In genomic region chr3:126098391-126098858, GRCh38 we compare ENCODE assay signal across 32 cellular contexts. TPM values are rescaled to one million over a fixed set of nuclear protein-coding genes. Genes with fewer than 3 reads are reported as not detected.
DNase-seq lines count a peak whose midpoint lies in the region; ATAC-seq, FAIRE-seq and TF ChIP-seq lines count a peak whose summit lies in the region.
"Had no signal": no experiment of that assay in that cellular context is flagged by ENCODE, and none has a peak within 500 bp of the region (broad histone marks: within the 10 kb centered on the region; RNA-seq: fewer than 3 reads in every experiment).

No MANE protein-coding gene starts in this region.

- 50% methylated on average over 1 of the region's 2 CpGs for WGBS in right lobe of liver (ENCODE audit: insufficient coverage, low coverage, low lambda C conversion rate, missing lambda C conversion rate)
- 80% methylated on average over 1 of the region's 2 CpGs for WGBS in HepG2 (ENCODE audit: low lambda C conversion rate)

- H3K27ac ChIP-seq in right lobe of liver: no peak overlapping the region
- no peak overlapping the region for H3K27ac ChIP-seq in HepG2 (ENCODE audit: extremely low read length, insufficient read depth, low read length)
- H3K27ac ChIP-seq: hepatocyte, left ventricle myocardium inferior, Peyer's patch, upper lobe of left lung had no signal

- POLR2A ChIA-PET in HepG2 (lab: Yijun Ruan, JAX): no interaction called here

- ATAC-seq in right lobe of liver (peak in 3 of 4 donors; percentile 24 to 33 (median 29)), HepG2 (no peak)
- ATAC-seq in activated T-cell treated with anti-CD3 and anti-CD28 coated beads, Interleukin-2, amount 50 U/mL, for 72 hours (replicated peaks in 1 of 2): no peak
- ATAC-seq: activated CD4-positive, alpha-beta T cell treated with anti-CD3 and anti-CD28 coated beads for 36 hours; activated CD8-positive, alpha-beta memory T cell treated with anti-CD3 and anti-CD28 coated beads, Interleukin-2, amount 10 ng/mL, durations not matched to agents 7 days and 5 days; CD8-positive, alpha-beta T cell; mucosa of descending colon; T-helper 17 cell had no signal

- TF ChIP-seq RAD21 in HepG2 (CRISPR knock-in tag; IDR thresholded peaks at IDR 0.05): no peak

- FAIRE-seq in HepG2 (lab: Jason Lieb, UNC): no peak

- TF ChIP-seq EP300 in HepG2 (IDR thresholded peaks at IDR 0.05; ENCODE audit: low read depth in 2 of 2, low read length in 2 of 2) (no peak), HepG2 (CRISPR knock-in tag; IDR thresholded peaks at IDR 0.05; ENCODE audit: borderline replicate concordance) (no peak)

- H3K27me3 ChIP-seq in right lobe of liver (no peaks in the 10 kb centered on the region), HepG2 (ENCODE audit: control insufficient read depth in 1 of 2, insufficient read depth in 2 of 2, low read length in 2 of 2) (no peaks in the 10 kb centered on the region; a peak in 1 of 5 replicates)
- H3K27me3 ChIP-seq: hepatocyte, Peyer's patch, upper lobe of left lung had no signal

- H3K4me1 Mint-ChIP-seq in activated CD4-positive, alpha-beta T cell treated with anti-CD3 and anti-CD28 coated beads, Interleukin-2, amount 10 ng/mL, durations not matched to agents 24 days and 14 days: no peaks in the 10 kb centered on the region
- no peaks in the 10 kb centered on the region for H3K4me1 Mint-ChIP-seq in activated T-cell treated with anti-CD3 and anti-CD28 coated beads, Interleukin-2, amount 50 U/mL, for 72 hours (ENCODE audit: low read depth)
- H3K4me1 Mint-ChIP-seq: activated CD4-positive, alpha-beta T cell treated with anti-CD3 and anti-CD28 coated beads for 36 hours; activated naive CD4-positive, alpha-beta T cell treated with anti-CD3 and anti-CD28 coated beads, Interleukin-2, amount 10 ng/mL, durations not matched to agents 7 days and 5 days; immature natural killer cell had no signal

- in situ Hi-C loops in HepG2 (cut with HindIII; ENCODE audit: extremely low pct_ligation_motif_present, low pct_unique_long_range_greater_than_20kb): no loop called here

- H3K4me1 ChIP-seq in right lobe of liver (no peaks in the 10 kb centered on the region), HepG2 (ENCODE audit: insufficient read depth, low read length) (no peaks in the 10 kb centered on the region)
- H3K4me1 ChIP-seq: Peyer's patch, upper lobe of left lung had no signal

- H2AFZ ChIP-seq in HepG2 (ENCODE audit: low read length): no peak overlapping the region
- H2AFZ ChIP-seq: hepatocyte had no signal

- CTCF ChIA-PET in HepG2 (lab: Yijun Ruan, JAX; ENCODE audit: low intra/inter-chr PET ratio, low total read pairs): no interaction called here

- no TSS peak for BruUV-seq in HepG2 (replicated peaks; lab: Mats Ljungman, UMichigan)

- H3K4me2 ChIP-seq in HepG2 (ENCODE audit: low read depth, low read length): no peak overlapping the region
- H3K4me2 ChIP-seq: hepatocyte had no signal

- H4K20me1 ChIP-seq in HepG2 (ENCODE audit: insufficient read depth, low read length): no peaks in the 10 kb centered on the region

- H3K4me3 ChIP-seq in right lobe of liver: no peak overlapping the region
- no peak overlapping the region for H3K4me3 ChIP-seq in HepG2 (replicated peaks in 1 of 3; ENCODE audit: insufficient read depth in 1 of 3, low read depth in 2 of 3, low read length in 3 of 3)
- H3K4me3 ChIP-seq: hepatocyte, left ventricle myocardium inferior, mucosa of descending colon, Peyer's patch, upper lobe of left lung had no signal

- no peak overlapping the region for H3K9ac ChIP-seq in HepG2 (ENCODE audit: insufficient read depth, low read depth, low read length)

- H3K36me3 ChIP-seq in right lobe of liver (peaks cover 0 to 26% (median 8%) of the 10 kb centered on the region in 4 donors), HepG2 (replicated peaks in 1 of 2; ENCODE audit: control insufficient read depth in 1 of 2, insufficient read depth in 2 of 2, low read length in 2 of 2) (no peaks in the 10 kb centered on the region)
- H3K36me3 ChIP-seq: left ventricle myocardium inferior, Peyer's patch, upper lobe of left lung had no signal

- TF ChIP-seq CTCF in right lobe of liver (IDR thresholded peaks at IDR 0.05) (no peak), HepG2 (CRISPR knock-in tag; IDR thresholded peaks at IDR 0.05) (no peak)

- TF ChIP-seq POLR2A in right lobe of liver (IDR thresholded peaks at IDR 0.05): no peak
- TF ChIP-seq POLR2A in HepG2 (IDR thresholded peaks at IDR 0.05; ENCODE audit: insufficient read depth in 1 of 2, low read depth in 2 of 2, low read length in 2 of 2): no peak

- peaks cover 3% of the 10 kb centered on the region for H3K36me3 Mint-ChIP-seq in activated CD4-positive, alpha-beta T cell treated with anti-CD3 and anti-CD28 coated beads, Interleukin-2, amount 10 ng/mL, durations not matched to agents 24 days and 14 days (ENCODE audit: low read depth)
- peaks cover 3 to 5% of the 10 kb centered on the region in 2 donors for H3K36me3 Mint-ChIP-seq in activated T-cell treated with anti-CD3 and anti-CD28 coated beads, Interleukin-2, amount 50 U/mL, for 72 hours (ENCODE audit: insufficient read depth in 2 of 2)
- H3K36me3 Mint-ChIP-seq: activated CD8-positive, alpha-beta memory T cell treated with anti-CD3 and anti-CD28 coated beads, Interleukin-2, amount 10 ng/mL, durations not matched to agents 7 days and 5 days; activated naive CD4-positive, alpha-beta T cell treated with anti-CD3 and anti-CD28 coated beads, Interleukin-2, amount 10 ng/mL, durations not matched to agents 7 days and 5 days had no signal

- no peak for DNase-seq in right lobe of liver
- DNase-seq in HepG2 (ENCODE audit: low spot score): no peak
- DNase-seq in dermis blood vessel endothelial cell: peak; percentile 8
- peak; percentile 37 for DNase-seq in mesenteric fat pad (ENCODE audit: low spot score)
- no peak for DNase-seq in NCI-H1694 treated with DMSO at 0.1 percent for 48 hours (lab: John Stamatoyannopoulos, UW)
- DNase-seq in SHP77 (lab: John Stamatoyannopoulos, UW): no peak
- no peak for DNase-seq in activated CD4-positive, alpha-beta T cell treated with anti-CD3 and anti-CD28 coated beads, Interleukin-2, amount 10 ng/mL, durations not matched to agents 24 days and 14 days
- DNase-seq in activated T-cell treated with anti-CD3 and anti-CD28 coated beads, Interleukin-2, amount 50 U/mL, for 72 hours: no peak
- DNase-seq: activated CD4-positive, alpha-beta T cell treated with anti-CD3 and anti-CD28 coated beads for 36 hours; activated CD8-positive, alpha-beta memory T cell treated with anti-CD3 and anti-CD28 coated beads, Interleukin-2, amount 10 ng/mL, durations not matched to agents 7 days and 5 days; activated naive CD4-positive, alpha-beta T cell treated with anti-CD3 and anti-CD28 coated beads, Interleukin-2, amount 10 ng/mL, durations not matched to agents 7 days and 5 days; AML-193; amygdala; central memory CD4-positive, alpha-beta T cell; DMS153; effector CD8-positive, alpha-beta T cell; foreskin fibroblast; GDM1; GOT3; immature natural killer cell; Kasumi-1; left ventricle myocardium inferior; mucosa of descending colon; NCI-H1048; NCI-H187 treated with DMSO at 0.1 percent for 48 hours; NCI-H526 treated with DMSO at 0.1 percent for 48 hours; Peyer's patch; stimulated activated CD4-positive, alpha-beta T cell treated with anti-CD3 and anti-CD28 coated beads, Interleukin-1b, Interleukin-23, amount 100 ng/mL, for 48 hours; T-helper 17 cell; upper lobe of left lung had no signal

- intact Hi-C loops in right lobe of liver (cut with DNase I): no loop called here
- intact Hi-C loops in HepG2 (cut with micrococcal nuclease; ENCODE audit: unreplicated experiment): no loop called here
- intact Hi-C loops in activated CD4-positive, alpha-beta T cell treated with anti-CD3 and anti-CD28 coated beads, Interleukin-2, amount 10 ng/mL, durations not matched to agents 24 days and 14 days (cut with micrococcal nuclease): no loop called here

- H3K27me3 Mint-ChIP-seq in activated CD4-positive, alpha-beta T cell treated with anti-CD3 and anti-CD28 coated beads, Interleukin-2, amount 10 ng/mL, durations not matched to agents 24 days and 14 days: peaks cover 3% of the 10 kb centered on the region
- H3K27me3 Mint-ChIP-seq in activated T-cell treated with anti-CD3 and anti-CD28 coated beads, Interleukin-2, amount 50 U/mL, for 72 hours (ENCODE audit: low read depth): no peaks in the 10 kb centered on the region
- H3K27me3 Mint-ChIP-seq: activated CD4-positive, alpha-beta T cell treated with anti-CD3 and anti-CD28 coated beads for 36 hours; activated CD8-positive, alpha-beta memory T cell treated with anti-CD3 and anti-CD28 coated beads, Interleukin-2, amount 10 ng/mL, durations not matched to agents 7 days and 5 days; activated naive CD4-positive, alpha-beta T cell treated with anti-CD3 and anti-CD28 coated beads, Interleukin-2, amount 10 ng/mL, durations not matched to agents 7 days and 5 days had no signal

- no peak overlapping the region for H3K27ac Mint-ChIP-seq in activated CD4-positive, alpha-beta T cell treated with anti-CD3 and anti-CD28 coated beads, Interleukin-2, amount 10 ng/mL, durations not matched to agents 24 days and 14 days
- H3K27ac Mint-ChIP-seq in activated T-cell treated with anti-CD3 and anti-CD28 coated beads, Interleukin-2, amount 50 U/mL, for 72 hours: no peak overlapping the region
- H3K27ac Mint-ChIP-seq: activated CD4-positive, alpha-beta T cell treated with anti-CD3 and anti-CD28 coated beads for 36 hours; activated CD8-positive, alpha-beta memory T cell treated with anti-CD3 and anti-CD28 coated beads, Interleukin-2, amount 10 ng/mL, durations not matched to agents 7 days and 5 days; activated naive CD4-positive, alpha-beta T cell treated with anti-CD3 and anti-CD28 coated beads, Interleukin-2, amount 10 ng/mL, durations not matched to agents 7 days and 5 days; CD8-positive, alpha-beta T cell; immature natural killer cell; T-helper 17 cell had no signal

- H3K4me3 Mint-ChIP-seq in activated CD4-positive, alpha-beta T cell treated with anti-CD3 and anti-CD28 coated beads, Interleukin-2, amount 10 ng/mL, durations not matched to agents 24 days and 14 days: no peak overlapping the region
- H3K4me3 Mint-ChIP-seq in activated T-cell treated with anti-CD3 and anti-CD28 coated beads, Interleukin-2, amount 50 U/mL, for 72 hours: no peak overlapping the region
- H3K4me3 Mint-ChIP-seq: activated CD4-positive, alpha-beta T cell treated with anti-CD3 and anti-CD28 coated beads for 36 hours; activated CD8-positive, alpha-beta memory T cell treated with anti-CD3 and anti-CD28 coated beads, Interleukin-2, amount 10 ng/mL, durations not matched to agents 7 days and 5 days; activated naive CD4-positive, alpha-beta T cell treated with anti-CD3 and anti-CD28 coated beads, Interleukin-2, amount 10 ng/mL, durations not matched to agents 7 days and 5 days; CD8-positive, alpha-beta T cell; immature natural killer cell; T-helper 17 cell had no signal

- H3K79me2 ChIP-seq in HepG2 (ENCODE audit: insufficient read depth, low read length): no peaks in the 10 kb centered on the region
- H3K79me2 ChIP-seq: hepatocyte had no signal

- H3K9me3 ChIP-seq in right lobe of liver (no peaks in the 10 kb centered on the region), HepG2 (ENCODE audit: low read length) (peaks cover 13% of the 10 kb centered on the region; the same call in 1 of the 2 replicates)

- H3K9me3 Mint-ChIP-seq in activated CD4-positive, alpha-beta T cell treated with anti-CD3 and anti-CD28 coated beads, Interleukin-2, amount 10 ng/mL, durations not matched to agents 24 days and 14 days: peaks cover 12% of the 10 kb centered on the region
- peaks cover 4 to 7% of the 10 kb centered on the region in 2 donors for H3K9me3 Mint-ChIP-seq in activated T-cell treated with anti-CD3 and anti-CD28 coated beads, Interleukin-2, amount 50 U/mL, for 72 hours

RNA-seq across cellular contexts. Expression of gene SLC41A3, which starts 14.5 kb away (rescaled TPM):
- total RNA-seq in right lobe of liver (10 to 100 TPM; 12.7 to 29.1 (median 15.9) TPM), HepG2 (2016; rRNA removed; fragmentation: Illumina TruSeq; extraction: Trizol) (16.2 and 26.0 TPM in 2 replicates), dermis blood vessel endothelial cell (88.0 and 98.2 TPM in 2 replicates), mesenteric fat pad (35.7 TPM)
- 13.0 and 13.9 TPM in 2 replicates for total RNA-seq in HepG2 (2016; cell fraction: cytosol; rRNA removed; fragmentation: Illumina TruSeq; extraction: Trizol; ENCODE audit: low read depth)
- total RNA-seq in HepG2 (2016; cell fraction: insoluble cytoplasmic fraction; rRNA removed; fragmentation: Illumina TruSeq; extraction: Trizol): 14.4 and 25.9 TPM in 2 replicates
- 26.7 and 29.5 TPM in 2 replicates for total RNA-seq in HepG2 (2016; cell fraction: membrane; rRNA removed; fragmentation: Illumina TruSeq; extraction: Trizol)
- 29.5 and 32.0 TPM in 2 replicates for total RNA-seq in HepG2 (2016; cell fraction: nucleus; rRNA removed; fragmentation: Illumina TruSeq; extraction: Trizol)
- polyA plus RNA-seq in HepG2 (2011; rRNA removed): 71.1 and 86.1 TPM in 2 replicates
- polyA plus RNA-seq in HepG2 (2011; cell fraction: cytosol; rRNA removed): 96.6 and 106 TPM in 2 replicates
- polyA plus RNA-seq in HepG2 (2011; cell fraction: nucleus; rRNA removed): 91.3 and 94.1 TPM in 2 replicates
- 29.5 and 44.0 TPM in 2 replicates for polyA plus RNA-seq in HepG2 (2012)
- polyA plus RNA-seq in HepG2 (2016; cell fraction: cytosol; fragmentation: Illumina TruSeq; extraction: Trizol; ENCODE audit: low read depth): 14.8 and 14.9 TPM in 2 replicates
- 15.7 and 17.4 TPM in 2 replicates for polyA plus RNA-seq in HepG2 (2016; cell fraction: insoluble cytoplasmic fraction; fragmentation: Illumina TruSeq; extraction: Trizol; ENCODE audit: low read depth)
- polyA plus RNA-seq in HepG2 (2016; cell fraction: membrane; fragmentation: Illumina TruSeq; extraction: Trizol; ENCODE audit: low read depth): 21.4 and 26.3 TPM in 2 replicates
- polyA plus RNA-seq in HepG2 (2016; cell fraction: nucleus; fragmentation: Illumina TruSeq; extraction: Trizol; ENCODE audit: insufficient read depth, low read depth): 46.8 and 48.2 TPM in 2 replicates
- 115 and 139 TPM in 2 replicates for polyA minus RNA-seq in HepG2 (2011; rRNA and poly(A)+ RNA removed; ENCODE audit: low replicate concordance)
- polyA minus RNA-seq in HepG2 (2011; cell fraction: cytosol; rRNA and poly(A)+ RNA removed): 31.0 and 41.7 TPM in 2 replicates
- 32.1 and 40.2 TPM in 2 replicates for polyA minus RNA-seq in HepG2 (2011; cell fraction: nucleus; rRNA and poly(A)+ RNA removed)
- total RNA-seq in activated CD4-positive, alpha-beta T cell treated with anti-CD3 and anti-CD28 coated beads, Interleukin-2, amount 10 ng/mL, durations not matched to agents 24 days and 14 days: 17.9 and 20.1 TPM in 2 replicates
- total RNA-seq in activated T-cell treated with anti-CD3 and anti-CD28 coated beads, Interleukin-2, amount 50 U/mL, for 72 hours: 10 to 100 TPM; 32.3 to 34.5 TPM

Comparison
In these comparisons a context has a peak if more than half of its experiments do, and no peak if none do; other contexts are left out.
1. ATAC-seq: peak in right lobe of liver (3 of 4); none in HepG2 (single experiment) and activated T-cell treated with anti-CD3 and anti-CD28 coated beads, Interleukin-2, amount 50 U/mL, for 72 hours (0 of 2).
2. DNase-seq: peak in dermis blood vessel endothelial cell (single experiment) and mesenteric fat pad (single experiment); none in right lobe of liver (0 of 3), HepG2 (single experiment), NCI-H1694 treated with DMSO at 0.1 percent for 48 hours (single experiment), SHP77 (0 of 2), activated CD4-positive, alpha-beta T cell treated with anti-CD3 and anti-CD28 coated beads, Interleukin-2, amount 10 ng/mL, durations not matched to agents 24 days and 14 days (single experiment) and activated T-cell treated with anti-CD3 and anti-CD28 coated beads, Interleukin-2, amount 50 U/mL, for 72 hours (0 of 2).